Comparison of ENCODE assay signal across 17 cellular contexts in genomic region chr7:2883101-2883500, GRCh38. TPM values are rescaled to one million over a fixed set of nuclear protein-coding genes. Genes with fewer than 3 reads are reported as not detected.
DNase-seq lines count a peak whose midpoint lies in the region; ATAC-seq, FAIRE-seq and TF ChIP-seq lines count a peak whose summit lies in the region.
"Had no signal": no experiment of that assay in that cellular context is flagged by ENCODE, and none has a peak within 500 bp of the region (broad histone marks: within the 10 kb centered on the region; RNA-seq: fewer than 3 reads in every experiment).

No MANE protein-coding gene starts in this region.

- H3K9ac ChIP-seq in BLaER1 treated with 17β-estradiol and CSF1 and Interleukin-3, amounts not matched to agents 10 nM and 100 nM: peak overlapping the region in 2 of 11 experiments; percentile 5 to 11; a peak in 1 of 22 replicates
- H3K9ac ChIP-seq in H1 (replicated peaks in 1 of 4; ENCODE audit: extremely low read depth in 1 of 4, low read depth in 3 of 4, low read length in 3 of 4) (no peak overlapping the region), mesenchymal stem cell (ENCODE audit: low read length) (no peak overlapping the region)

- TF ChIP-seq POLR2A in H1 (IDR thresholded peaks at IDR 0.05; ENCODE audit: control extremely low read depth in 1 of 2, low read depth in 2 of 2, low read length in 2 of 2): no peak

- H3K18ac ChIP-seq in H1 (ENCODE audit: extremely low read depth, low read length): no peak overlapping the region
- H3K18ac ChIP-seq in mesenchymal stem cell (ENCODE audit: low read depth in 1 of 2, low read length in 2 of 2): no peak overlapping the region

- ATAC-seq in HG02571 (IDR thresholded peaks at IDR 0.05; ENCODE audit: unreplicated experiment) (no peak), HG03159 (IDR thresholded peaks at IDR 0.05; ENCODE audit: unreplicated experiment) (no peak)

- CTCF ChIA-PET in H1 (lab: Charles Lee; ENCODE audit: partially characterized antibody): interaction anchor here (0.5 to 5.0 kb wide), 9 partner anchors 10 to 1013 kb away, joined by 3 to 34 read pairs (median 3); no protein-coding TSS in a partner anchor

- H3K4me1 ChIP-seq in BLaER1 treated with 17β-estradiol and CSF1 and Interleukin-3, amounts not matched to agents 10 nM and 100 nM: peaks cover 10 to 74% (median 57%) of the 10 kb centered on the region in 10 experiments
- H3K4me1 ChIP-seq in H1 (replicated peaks in 1 of 4; ENCODE audit: control insufficient read depth in 3 of 4, insufficient read depth in 4 of 4, low read length in 3 of 4) (peaks cover 0 to 23% (median 12%) of the 10 kb centered on the region in 4 experiments; a peak in 6 of 7 replicates), osteoblast (ENCODE audit: insufficient read depth, low read length) (no peaks in the 10 kb centered on the region), mesenchymal stem cell (ENCODE audit: control insufficient read depth, insufficient read depth, low read depth, low read length) (peaks cover 7% of the 10 kb centered on the region)

- H4K5ac ChIP-seq in H1 (ENCODE audit: insufficient read length, low read depth, low read length): no peak overlapping the region

- no peak for TF ChIP-seq CTCF in H1 (IDR thresholded peaks at IDR 0.05; ENCODE audit: control extremely low read depth in 1 of 3, insufficient read depth in 1 of 3, low read depth in 1 of 3, low read length in 3 of 3)
- no peak for TF ChIP-seq CTCF in osteoblast (IDR thresholded peaks at IDR 0.05; ENCODE audit: extremely low read depth, low read depth, low read length)

- H3K23ac ChIP-seq in H1 (ENCODE audit: insufficient read length) (no peak overlapping the region), mesenchymal stem cell (ENCODE audit: low read length in 2 of 2) (no peak overlapping the region)

- WGBS in H1 (ENCODE audit: extremely low coverage in 1 of 2, insufficient coverage in 1 of 2, insufficient read length in 1 of 2, insufficient replicate concordance in 2 of 2, low coverage in 1 of 2, low lambda C conversion rate in 2 of 2, missing lambda C conversion rate in 1 of 2), 2 experiments: 90% methylated on average over 17 of the region's 17 CpGs; no CpG with 5 or more reads in 1 of the 2 experiments
- WGBS in mesenchymal stem cell: 84% methylated on average over 17 of the region's 17 CpGs

- H3K14ac ChIP-seq in H1 (ENCODE audit: insufficient read length) (no peak overlapping the region), mesenchymal stem cell (ENCODE audit: low read length in 2 of 2) (no peak overlapping the region)

- no peak overlapping the region for H3K4me3 ChIP-seq in BLaER1 treated with 17β-estradiol and CSF1 and Interleukin-3, amounts not matched to agents 10 nM and 100 nM
- no peak overlapping the region for H3K4me3 ChIP-seq in H7 (ENCODE audit: insufficient read depth, low read depth, low read length)
- no peak overlapping the region for H3K4me3 ChIP-seq in H1 (ENCODE audit: extremely low read depth in 1 of 4, insufficient read depth in 2 of 4, low read depth in 3 of 4, low read length in 4 of 4)
- no peak overlapping the region for H3K4me3 ChIP-seq in osteoblast (ENCODE audit: insufficient read depth, low read length)
- H3K4me3 ChIP-seq in mesenchymal stem cell (ENCODE audit: insufficient read depth in 1 of 2, low read depth in 1 of 2, low read length in 2 of 2): peak overlapping the region in 1 of 2 experiments; percentile 17

- H2BK120ac ChIP-seq in H1 (replicated peaks; ENCODE audit: low read depth, low read length): no peak overlapping the region
- H2BK120ac ChIP-seq in mesenchymal stem cell (ENCODE audit: low read depth, low read length): no peak overlapping the region

- H3K27me3 ChIP-seq in BLaER1 treated with 17β-estradiol and CSF1 and Interleukin-3, amounts not matched to agents 10 nM and 100 nM: peaks cover 0 to 19% (median 0%) of the 10 kb centered on the region in 11 experiments; a peak in 4 of 22 replicates
- H3K27me3 ChIP-seq in H7 (ENCODE audit: control insufficient read depth, insufficient read depth, low read length): no peaks in the 10 kb centered on the region
- H3K27me3 ChIP-seq in H1 (replicated peaks in 1 of 4; ENCODE audit: control insufficient read depth in 3 of 4, extremely low read depth in 1 of 4, insufficient read depth in 3 of 4, low read length in 3 of 4): no peaks in the 10 kb centered on the region
- no peaks in the 10 kb centered on the region for H3K27me3 ChIP-seq in osteoblast (ENCODE audit: insufficient read depth, low read length)
- H3K27me3 ChIP-seq in mesenchymal stem cell (ENCODE audit: control insufficient read depth in 1 of 2, insufficient read depth in 1 of 2, low read length in 2 of 2): peaks cover 0 to 34% of the 10 kb centered on the region in 2 experiments

- H2BK20ac ChIP-seq in H1 (ENCODE audit: low read length): no peak overlapping the region; the same call in 1 of the 2 replicates

- H2AFZ ChIP-seq in H1 (ENCODE audit: low read length) (no peak overlapping the region), osteoblast (ENCODE audit: low read length) (no peak overlapping the region), mesenchymal stem cell (ENCODE audit: low read depth, low read length) (no peak overlapping the region)

- DNase-seq in H7: peak; percentile 70
- no peak for DNase-seq in H1 (ENCODE audit: low read depth in 1 of 2, low spot score in 2 of 2)
- DNase-seq in osteoblast (ENCODE audit: insufficient read length, low spot score, missing footprints): peak; percentile 48
- DNase-seq in mesenchymal stem cell: no peak
- no peak for DNase-seq in activated CD4-positive, alpha-beta T cell treated with anti-CD3 and anti-CD28 coated beads for 4 hours
- DNase-seq: CD4-positive, alpha-beta T cell; CD8-positive, alpha-beta memory T cell; DMS53; DMS79 treated with DMSO at 0.1 percent for 48 hours; GF-D8; HCEC 1CT had no signal

- H3K23me2 ChIP-seq in H1 (ENCODE audit: low read depth, low read length): no peaks in the 10 kb centered on the region

- no peak for TF ChIP-seq RAD21 in H1 (IDR thresholded peaks at IDR 0.05 in 1 of 2, conservative IDR thresholded peaks at IDR 0.05 in 1 of 2; ENCODE audit: low read depth in 2 of 2, low read length in 2 of 2)

- H2BK12ac ChIP-seq in H1 (ENCODE audit: low read depth, low read length): no peak overlapping the region; the same call in 1 of the 2 replicates
- H2BK12ac ChIP-seq in mesenchymal stem cell (ENCODE audit: low read length in 2 of 2): no peak overlapping the region

- H3K79me2 ChIP-seq in H1 (ENCODE audit: control insufficient read depth in 1 of 2, insufficient read depth in 2 of 2, low read length in 2 of 2): no peaks in the 10 kb centered on the region
- H3K79me2 ChIP-seq in osteoblast (ENCODE audit: insufficient read depth, low read length): no peaks in the 10 kb centered on the region

- H4K8ac ChIP-seq in H1 (ENCODE audit: extremely low read depth, insufficient read depth, low read length) (no peak overlapping the region), mesenchymal stem cell (ENCODE audit: low read length) (no peak overlapping the region)

- H2BK15ac ChIP-seq in H1 (ENCODE audit: low read length) (peak overlapping the region; percentile 88), mesenchymal stem cell (ENCODE audit: low read depth, poor library complexity, severe bottlenecking) (no peak overlapping the region)

- H4K20me1 ChIP-seq in BLaER1 treated with 17β-estradiol and CSF1 and Interleukin-3, amounts not matched to agents 10 nM and 100 nM: peaks cover 0 to 19% (median 0%) of the 10 kb centered on the region in 11 experiments; a peak in 2 of 22 replicates
- H4K20me1 ChIP-seq in H1 (replicated peaks in 1 of 2; ENCODE audit: control insufficient read depth in 1 of 2, insufficient read depth in 2 of 2, low read length in 2 of 2) (peaks cover 0 to 4% of the 10 kb centered on the region in 2 experiments), osteoblast (ENCODE audit: insufficient read depth, low read length) (no peaks in the 10 kb centered on the region)

- H3K27ac ChIP-seq in BLaER1 treated with 17β-estradiol and CSF1 and Interleukin-3, amounts not matched to agents 10 nM and 100 nM: no peak overlapping the region
- H3K27ac ChIP-seq in H1 (ENCODE audit: low read depth, low read length) (no peak overlapping the region), osteoblast (ENCODE audit: low read depth, low read length) (no peak overlapping the region), mesenchymal stem cell (ENCODE audit: low read length, poor library complexity, severe bottlenecking) (no peak overlapping the region)

- no peak overlapping the region for H4K91ac ChIP-seq in H1 (replicated peaks; ENCODE audit: insufficient read length, low read length)
- no peak overlapping the region for H4K91ac ChIP-seq in mesenchymal stem cell (ENCODE audit: low read length)

- FAIRE-seq in H1 (lab: Jason Lieb, UNC): no peak
- FAIRE-seq: D721Med, GM12891, GM18507 had no signal

- H2AK5ac ChIP-seq in H1 (ENCODE audit: low read depth, low read length) (no peak overlapping the region), mesenchymal stem cell (ENCODE audit: low read length, severe bottlenecking) (no peak overlapping the region)

- H3K4ac ChIP-seq in H1 (replicated peaks; ENCODE audit: insufficient read length, low read depth, low read length): no peak overlapping the region
- H3K4ac ChIP-seq in mesenchymal stem cell (ENCODE audit: low read depth in 1 of 2, low read length in 2 of 2): no peak overlapping the region

- TF ChIP-seq EP300 in H1 (IDR thresholded peaks at IDR 0.05; ENCODE audit: borderline replicate concordance in 1 of 2, low read depth in 2 of 2, low read length in 2 of 2): no peak

- H3K4me2 ChIP-seq in BLaER1 treated with 17β-estradiol and CSF1 and Interleukin-3, amounts not matched to agents 10 nM and 100 nM: peak overlapping the region in 9 of 11 experiments; percentile 36 to 77 (median 70); a peak in 18 of 22 replicates
- H3K4me2 ChIP-seq in H1 (ENCODE audit: insufficient read depth in 1 of 2, low read depth in 2 of 2, low read length in 2 of 2): no peak overlapping the region
- H3K4me2 ChIP-seq in osteoblast (ENCODE audit: insufficient read depth, low read length): no peak overlapping the region
- no peak overlapping the region for H3K4me2 ChIP-seq in mesenchymal stem cell (ENCODE audit: low read length, poor library complexity, severe bottlenecking)

- no peaks in the 10 kb centered on the region for H3K9me3 ChIP-seq in BLaER1 treated with 17β-estradiol and CSF1 and Interleukin-3, amounts not matched to agents 10 nM and 100 nM (replicated peaks in 1 of 11)
- no peaks in the 10 kb centered on the region for H3K9me3 ChIP-seq in H1 (ENCODE audit: insufficient read depth in 2 of 2, low read depth in 1 of 2, low read length in 1 of 2)
- H3K9me3 ChIP-seq in osteoblast (ENCODE audit: low read depth, low read length): no peaks in the 10 kb centered on the region
- H3K9me3 ChIP-seq in mesenchymal stem cell (ENCODE audit: control insufficient read depth, low read length): no peaks in the 10 kb centered on the region

- H3K79me1 ChIP-seq in H1 (ENCODE audit: low read depth, low read length) (no peaks in the 10 kb centered on the region), mesenchymal stem cell (replicated peaks; ENCODE audit: low read length, poor library complexity, severe bottlenecking) (no peaks in the 10 kb centered on the region)

- POLR2A ChIA-PET in H1 (lab: Charles Lee; ENCODE audit: partially characterized antibody): interaction anchor here (1.9 kb wide), 1 partner anchor 9 kb away, joined by 7 read pairs; no protein-coding TSS in a partner anchor

- no peaks in the 10 kb centered on the region for H3K36me3 ChIP-seq in BLaER1 treated with 17β-estradiol and CSF1 and Interleukin-3, amounts not matched to agents 10 nM and 100 nM
- H3K36me3 ChIP-seq in H7 (replicated peaks; ENCODE audit: control insufficient read depth, insufficient read depth, low read length) (no peaks in the 10 kb centered on the region), H1 (ENCODE audit: control insufficient read depth in 2 of 4, insufficient read depth in 4 of 4, low read length in 3 of 4) (no peaks in the 10 kb centered on the region), osteoblast (ENCODE audit: insufficient read depth, low read length) (no peaks in the 10 kb centered on the region), mesenchymal stem cell (ENCODE audit: control insufficient read depth in 1 of 2, insufficient read depth in 2 of 2, low read depth in 1 of 2, low read length in 2 of 2) (no peaks in the 10 kb centered on the region)

- H3K56ac ChIP-seq in H1 (replicated peaks; ENCODE audit: insufficient read length, low read depth, low read length): no peak overlapping the region

- H2BK5ac ChIP-seq in H1 (ENCODE audit: low read depth, low read length) (peak overlapping the region; percentile 81; the same call in 1 of the 2 replicates), mesenchymal stem cell (ENCODE audit: low read depth, low read length, poor library complexity, severe bottlenecking) (no peak overlapping the region)

RNA-seq across cellular contexts. Expression of gene GNA12, which starts 39.0 kb away (rescaled TPM):
- total RNA-seq in H7 (2014; rRNA removed; shearing (Covaris generic)): 23.3 and 44.4 TPM in 2 replicates
- 95.6 and 96.5 TPM in 2 replicates for total RNA-seq in H1 (2021; fragmentation: NEBNext Ultra II Directional; extraction: Animal tissue kit (Norgen Biotek cat#: 25700))
- polyA plus RNA-seq in H1 (2011; rRNA removed): 109 and 121 TPM in 2 replicates
- polyA plus RNA-seq in H1 (2011; cell fraction: cytosol; rRNA removed): 92.3 TPM
- polyA plus RNA-seq in H1 (2011; cell fraction: nucleus; rRNA removed): 152 TPM
- 61.6 to 94.7 TPM (median 83.3 TPM) in 4 replicates for polyA plus RNA-seq in H1 (2012, experiment 1 of 2)
- polyA plus RNA-seq in H1 (2012, experiment 2 of 2): 78.3 TPM
- 62.9 TPM for polyA plus RNA-seq in H1 (2013, experiment 1 of 2)
- 65.3 TPM for polyA plus RNA-seq in H1 (2013, experiment 2 of 2)
- 176 and 215 TPM in 2 replicates for polyA minus RNA-seq in H1 (2011; rRNA and poly(A)+ RNA removed)
- 71.7 TPM for polyA minus RNA-seq in H1 (2011; cell fraction: cytosol; rRNA and poly(A)+ RNA removed)
- polyA minus RNA-seq in H1 (2011; cell fraction: nucleus; rRNA and poly(A)+ RNA removed): 67.7 TPM
- total RNA-seq in osteoblast: 27.1 and 32.7 TPM in 2 replicates
- polyA plus RNA-seq in mesenchymal stem cell (2013, experiment 1 of 2): 78.8 TPM
- polyA plus RNA-seq in mesenchymal stem cell (2013, experiment 2 of 2): 79.8 TPM

Comparison
In these comparisons a context has a peak if more than half of its experiments do, and no peak if none do; other contexts are left out.
1. H3K4me2 ChIP-seq: peak in BLaER1 treated with 17β-estradiol and CSF1 and Interleukin-3, amounts not matched to agents 10 nM and 100 nM (9 of 11); none in H1 (0 of 2), osteoblast (single experiment) and mesenchymal stem cell (single experiment).
2. DNase-seq: peak in H7 (single experiment) and osteoblast (single experiment); none in H1 (0 of 2), mesenchymal stem cell (single experiment) and activated CD4-positive, alpha-beta T cell treated with anti-CD3 and anti-CD28 coated beads for 4 hours (0 of 2).